In genomic region chr2:85887566-85888019, GRCh38 we compare ENCODE assay signal across 8 cellular contexts. TPM values are rescaled to one million over a fixed set of nuclear protein-coding genes. Genes with fewer than 3 reads are reported as not detected.
DNase-seq lines count a peak whose midpoint lies in the region; ATAC-seq and TF ChIP-seq lines count a peak whose summit lies in the region.

No MANE protein-coding gene starts in this region.

- no peaks in the 10 kb centered on the region for H3K36me3 ChIP-seq in HUES48 (ENCODE audit: control insufficient read depth, insufficient read depth, low read length)
- no peaks in the 10 kb centered on the region for H3K36me3 ChIP-seq in heart right ventricle

- DNase-seq in CD1c-positive myeloid dendritic cell (ENCODE audit: extremely low spot score), result peak; percentile 82
- peak; percentile 45 to 62 for DNase-seq in heart right ventricle
- peak; percentile 84 for DNase-seq in posterior vena cava (ENCODE audit: low spot score)
- no peak for DNase-seq in iPS-NIHi7 (ENCODE audit: extremely low spot score)

- H3K9me3 Mint-ChIP-seq in activated naive CD8-positive, alpha-beta T cell (ENCODE audit: low read depth), result no peaks in the 10 kb centered on the region

- 13 to 16% methylated on average over 10 of the region's 10 CpGs for WGBS in heart right ventricle, 2 donors

- peaks cover 5% of the 10 kb centered on the region for H3K36me3 Mint-ChIP-seq in activated naive CD8-positive, alpha-beta T cell

- H3K27me3 ChIP-seq in HUES48 (ENCODE audit: control insufficient read depth, insufficient read depth, low read length), result peaks cover 28% of the 10 kb centered on the region
- no peaks in the 10 kb centered on the region for H3K27me3 ChIP-seq in heart right ventricle

- H3K27ac Mint-ChIP-seq in activated naive CD8-positive, alpha-beta T cell, result peak overlapping the region; percentile 87

- H3K4me3 Mint-ChIP-seq in activated naive CD8-positive, alpha-beta T cell, result peak overlapping the region; percentile 90

- H3K27me3 Mint-ChIP-seq in activated naive CD8-positive, alpha-beta T cell, result no peaks in the 10 kb centered on the region

- H3K4me3 ChIP-seq in HUES48 (ENCODE audit: low read depth, low read length) (peak overlapping the region; percentile 91), heart right ventricle (peak overlapping the region; percentile 57 to 79 (median 70))

- H3K4me1 Mint-ChIP-seq in activated naive CD8-positive, alpha-beta T cell (ENCODE audit: low read depth), result peaks cover 70% of the 10 kb centered on the region

- H3K9me3 ChIP-seq in HUES48 (ENCODE audit: control insufficient read depth, insufficient read depth, low read length) (no peaks in the 10 kb centered on the region), heart right ventricle (no peaks in the 10 kb centered on the region)

- H3K27ac ChIP-seq in HUES48 (ENCODE audit: low read depth, low read length), result no peak overlapping the region
- peak overlapping the region in 8 of 10 donors; percentile 60 to 92 (median 76) for H3K27ac ChIP-seq in heart right ventricle

- 0 out of 2 replicates have a peak, but pooled peaks cover 3% of the 10 kb centered on the region for H3K4me1 ChIP-seq in HUES48 (ENCODE audit: control insufficient read depth, insufficient read depth, low read length)
- H3K4me1 ChIP-seq in heart right ventricle, result peaks cover 3 to 57% (median 26%) of the 10 kb centered on the region in 9 donors

- ATAC-seq in SK-N-SH treated with all-trans-retinoic acid at 6 μM for 48 hours, result peak; percentile 45
- ATAC-seq in heart right ventricle, result peak; percentile 35 to 61 (median 48)
- no peak for ATAC-seq in HG02870 (IDR thresholded peaks at IDR 0.05; ENCODE audit: unreplicated experiment)

- H3K9ac ChIP-seq in HUES48 (ENCODE audit: low read depth, low read length), result no peak overlapping the region

- TF ChIP-seq CTCF in heart right ventricle (IDR thresholded peaks at IDR 0.05), result peak in 6 of 9 donors; percentile 22 to 51 (median 40)

- intact Hi-C loops in heart right ventricle (cut with DNase I), result loop anchor here (1.0 to 5.0 kb wide), 9 partner anchors 55 to 193 kb away; no protein-coding TSS in a partner anchor
- intact Hi-C loops in posterior vena cava (cut with DNase I), result no loop called here

TF ChIP-seq in SK-N-SH treated with all-trans-retinoic acid at 6 μM for 48 hours, 23 proteins besides CTCF, POLR2A, EP300 and RAD21:
- no peak for TF ChIP-seq ARNTL (CRISPR knock-in tag; IDR thresholded peaks at IDR 0.05; ENCODE audit: borderline replicate concordance, low read depth)
- TF ChIP-seq TOX (CRISPR knock-in tag; IDR thresholded peaks at IDR 0.05; ENCODE audit: borderline replicate concordance), result no peak
- TF ChIP-seq ZC3H10 (CRISPR knock-in tag; IDR thresholded peaks at IDR 0.05), result no peak
- no peak for TF ChIP-seq CSDC2 (CRISPR knock-in tag; IDR thresholded peaks at IDR 0.05)
- TF ChIP-seq, protein P1, sequence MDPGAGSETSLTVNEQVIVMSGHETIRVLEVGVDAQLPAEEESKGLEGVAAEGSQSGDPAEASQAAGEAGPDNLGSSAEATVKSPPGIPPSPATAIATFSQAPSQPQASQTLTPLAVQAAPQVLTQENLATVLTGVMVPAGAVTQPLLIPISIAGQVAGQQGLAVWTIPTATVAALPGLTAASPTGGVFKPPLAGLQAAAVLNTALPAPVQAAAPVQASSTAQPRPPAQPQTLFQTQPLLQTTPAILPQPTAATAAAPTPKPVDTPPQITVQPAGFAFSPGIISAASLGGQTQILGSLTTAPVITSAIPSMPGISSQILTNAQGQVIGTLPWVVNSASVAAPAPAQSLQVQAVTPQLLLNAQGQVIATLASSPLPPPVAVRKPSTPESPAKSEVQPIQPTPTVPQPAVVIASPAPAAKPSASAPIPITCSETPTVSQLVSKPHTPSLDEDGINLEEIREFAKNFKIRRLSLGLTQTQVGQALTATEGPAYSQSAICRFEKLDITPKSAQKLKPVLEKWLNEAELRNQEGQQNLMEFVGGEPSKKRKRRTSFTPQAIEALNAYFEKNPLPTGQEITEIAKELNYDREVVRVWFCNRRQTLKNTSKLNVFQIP (CRISPR knock-in tag; IDR thresholded peaks at IDR 0.05; ENCODE audit: borderline replicate concordance, low read depth), result no peak
- TF ChIP-seq ZFP3 (CRISPR knock-in tag; IDR thresholded peaks at IDR 0.05), result no peak
- TF ChIP-seq PPARA (CRISPR knock-in tag; IDR thresholded peaks at IDR 0.05; ENCODE audit: borderline replicate concordance), result no peak
- TF ChIP-seq ZNF70 (CRISPR knock-in tag; IDR thresholded peaks at IDR 0.05), result no peak
- TF ChIP-seq BACH2 (CRISPR knock-in tag; IDR thresholded peaks at IDR 0.05; ENCODE audit: borderline replicate concordance), result no peak

RNA-seq across cellular contexts. Expression of gene ST3GAL5, which starts 1.2 kb away (rescaled TPM):
- 10 to 100 TPM in 1 of 10 donors, 1 to 10 TPM in 9; 2.0 to 11.8 (median 3.8) TPM for total RNA-seq in heart right ventricle
- polyA plus RNA-seq in heart right ventricle, result 10 to 100 TPM in 1 of 2 donors, 1 to 10 TPM in 1; 3.3 to 11.1 TPM
- total RNA-seq in posterior vena cava, result 10 to 100 TPM; 20.4 to 23.5 TPM

Comparison
In these comparisons a context has a peak if more than half of its experiments do, and no peak if none do; other contexts are left out.
1. intact Hi-C loops: an anchor here in heart right ventricle (1.0 to 5.0 kb wide); none called in posterior vena cava.